Comparison of ENCODE assay signal across 8 cellular contexts in the genomic region with DNA sequence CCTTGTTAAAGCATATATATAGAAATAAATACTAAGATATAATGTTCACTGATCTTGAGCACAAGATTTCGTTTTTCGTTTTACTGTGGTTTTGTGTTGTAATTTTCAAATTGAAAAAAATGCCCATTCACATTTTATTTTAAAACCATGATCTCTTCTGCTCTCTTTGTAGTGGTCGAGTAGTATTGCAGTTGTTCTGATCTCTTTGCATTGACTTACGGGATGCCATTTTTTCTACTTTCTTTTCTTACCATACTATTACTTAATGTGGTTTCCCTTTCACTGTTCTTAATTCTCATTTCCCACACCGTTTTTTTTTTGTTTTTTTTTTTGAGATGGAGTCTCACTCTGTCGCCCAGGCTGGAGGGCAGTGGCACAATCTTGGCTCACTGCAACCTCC.
"Had no signal": no experiment of that assay in that cellular context is flagged by ENCODE, and none has a peak within 500 bp of the region (broad histone marks: within the 10 kb centered on the region; RNA-seq: fewer than 3 reads in every experiment).

No MANE protein-coding gene starts in this region.

- H3K4me2 ChIP-seq: KMS-11 had no signal

- H3K9ac ChIP-seq: KMS-11 had no signal

- ATAC-seq: HepG2, K562 had no signal

- FAIRE-seq: HepG2, HTR-8/SVneo, K562 had no signal

- H3K27ac ChIP-seq: HL-60, KMS-11 had no signal

- H3K4me3 ChIP-seq: K562 had no signal

- DNase-seq: IMR-90, KBM-7, KG1 had no signal
